ENCODE assay signal across 2 cellular contexts in the genomic region with DNA sequence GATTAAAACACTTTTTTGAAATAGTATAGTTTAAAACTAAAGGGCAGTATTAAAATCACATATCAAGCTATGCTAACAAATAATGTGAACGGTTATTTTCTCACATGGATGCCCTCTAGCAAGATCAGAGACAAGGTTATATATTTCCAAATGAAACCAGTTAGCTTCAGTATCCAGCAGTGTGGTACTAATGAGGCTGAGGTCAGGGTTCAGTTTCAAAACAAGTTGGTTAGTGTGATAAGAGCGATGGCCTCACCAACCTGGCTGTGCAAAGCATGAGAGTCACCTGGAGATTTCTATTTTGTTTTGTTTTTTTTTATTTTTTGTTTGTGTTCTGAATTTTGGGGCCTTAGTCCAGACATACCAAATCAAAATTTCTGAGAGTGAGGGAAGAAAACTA.
A peak's percentile ranks its signal among the peaks of the same experiment; 100 is the strongest.
TF ChIP-seq lines count a peak whose summit lies in the region.

No MANE protein-coding gene starts in this region.

TF ChIP-seq in GM23338, 12 proteins besides CTCF, POLR2A, EP300 and RAD21:
- no peak for TF ChIP-seq EZH2 (IDR thresholded peaks at IDR 0.05; ENCODE audit: low read depth, unreplicated experiment)

TF ChIP-seq in GM12878, 131 proteins besides CTCF, POLR2A, EP300 and RAD21:
- no peak for TF ChIP-seq TBL1XR1 (IDR thresholded peaks at IDR 0.05; ENCODE audit: low read depth, low read length)
- no peak for TF ChIP-seq TCF12 (IDR thresholded peaks at IDR 0.05; ENCODE audit: low read depth, low read length)
- no peak for TF ChIP-seq LARP7 (IDR thresholded peaks at IDR 0.05)
- TF ChIP-seq ZNF274 (IDR thresholded peaks at IDR 0.05; ENCODE audit: insufficient read depth, insufficient read length) = no peak
- no peak for TF ChIP-seq ZNF207 (IDR thresholded peaks at IDR 0.05; ENCODE audit: borderline replicate concordance)
- TF ChIP-seq, protein P1, sequence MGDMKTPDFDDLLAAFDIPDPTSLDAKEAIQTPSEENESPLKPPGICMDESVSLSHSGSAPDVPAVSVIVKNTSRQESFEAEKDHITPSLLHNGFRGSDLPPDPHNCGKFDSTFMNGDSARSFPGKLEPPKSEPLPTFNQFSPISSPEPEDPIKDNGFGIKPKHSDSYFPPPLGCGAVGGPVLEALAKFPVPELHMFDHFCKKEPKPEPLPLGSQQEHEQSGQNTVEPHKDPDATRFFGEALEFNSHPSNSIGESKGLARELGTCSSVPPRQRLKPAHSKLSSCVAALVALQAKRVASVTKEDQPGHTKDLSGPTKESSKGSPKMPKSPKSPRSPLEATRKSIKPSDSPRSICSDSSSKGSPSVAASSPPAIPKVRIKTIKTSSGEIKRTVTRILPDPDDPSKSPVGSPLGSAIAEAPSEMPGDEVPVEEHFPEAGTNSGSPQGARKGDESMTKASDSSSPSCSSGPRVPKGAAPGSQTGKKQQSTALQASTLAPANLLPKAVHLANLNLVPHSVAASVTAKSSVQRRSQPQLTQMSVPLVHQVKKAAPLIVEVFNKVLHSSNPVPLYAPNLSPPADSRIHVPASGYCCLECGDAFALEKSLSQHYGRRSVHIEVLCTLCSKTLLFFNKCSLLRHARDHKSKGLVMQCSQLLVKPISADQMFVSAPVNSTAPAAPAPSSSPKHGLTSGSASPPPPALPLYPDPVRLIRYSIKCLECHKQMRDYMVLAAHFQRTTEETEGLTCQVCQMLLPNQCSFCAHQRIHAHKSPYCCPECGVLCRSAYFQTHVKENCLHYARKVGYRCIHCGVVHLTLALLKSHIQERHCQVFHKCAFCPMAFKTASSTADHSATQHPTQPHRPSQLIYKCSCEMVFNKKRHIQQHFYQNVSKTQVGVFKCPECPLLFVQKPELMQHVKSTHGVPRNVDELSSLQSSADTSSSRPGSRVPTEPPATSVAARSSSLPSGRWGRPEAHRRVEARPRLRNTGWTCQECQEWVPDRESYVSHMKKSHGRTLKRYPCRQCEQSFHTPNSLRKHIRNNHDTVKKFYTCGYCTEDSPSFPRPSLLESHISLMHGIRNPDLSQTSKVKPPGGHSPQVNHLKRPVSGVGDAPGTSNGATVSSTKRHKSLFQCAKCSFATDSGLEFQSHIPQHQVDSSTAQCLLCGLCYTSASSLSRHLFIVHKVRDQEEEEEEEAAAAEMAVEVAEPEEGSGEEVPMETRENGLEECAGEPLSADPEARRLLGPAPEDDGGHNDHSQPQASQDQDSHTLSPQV (IDR thresholded peaks at IDR 0.05) = no peak
- TF ChIP-seq NR2F1 (conservative IDR thresholded peaks at IDR 0.05) = peak; percentile 81
- TF ChIP-seq NR2C1 (IDR thresholded peaks at IDR 0.05) = peak; percentile 31; the same call in 1 of the 2 replicates
- TF ChIP-seq FOXM1 (IDR thresholded peaks at IDR 0.05; ENCODE audit: low read depth, low read length) = no peak
- no peak for TF ChIP-seq RELA (IDR thresholded peaks at IDR 0.05; ENCODE audit: borderline replicate concordance, partially characterized antibody)
- peak; percentile 42 for TF ChIP-seq MTA2 (IDR thresholded peaks at IDR 0.05; ENCODE audit: low read depth)
- TF ChIP-seq, protein P2, sequence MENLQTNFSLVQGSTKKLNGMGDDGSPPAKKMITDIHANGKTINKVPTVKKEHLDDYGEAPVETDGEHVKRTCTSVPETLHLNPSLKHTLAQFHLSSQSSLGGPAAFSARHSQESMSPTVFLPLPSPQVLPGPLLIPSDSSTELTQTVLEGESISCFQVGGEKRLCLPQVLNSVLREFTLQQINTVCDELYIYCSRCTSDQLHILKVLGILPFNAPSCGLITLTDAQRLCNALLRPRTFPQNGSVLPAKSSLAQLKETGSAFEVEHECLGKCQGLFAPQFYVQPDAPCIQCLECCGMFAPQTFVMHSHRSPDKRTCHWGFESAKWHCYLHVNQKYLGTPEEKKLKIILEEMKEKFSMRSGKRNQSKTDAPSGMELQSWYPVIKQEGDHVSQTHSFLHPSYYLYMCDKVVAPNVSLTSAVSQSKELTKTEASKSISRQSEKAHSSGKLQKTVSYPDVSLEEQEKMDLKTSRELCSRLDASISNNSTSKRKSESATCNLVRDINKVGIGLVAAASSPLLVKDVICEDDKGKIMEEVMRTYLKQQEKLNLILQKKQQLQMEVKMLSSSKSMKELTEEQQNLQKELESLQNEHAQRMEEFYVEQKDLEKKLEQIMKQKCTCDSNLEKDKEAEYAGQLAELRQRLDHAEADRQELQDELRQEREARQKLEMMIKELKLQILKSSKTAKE (IDR thresholded peaks at IDR 0.05; ENCODE audit: low read depth, poor library complexity, severe bottlenecking) = no peak
- no peak for TF ChIP-seq POU2F2 (IDR thresholded peaks at IDR 0.05; ENCODE audit: borderline replicate concordance, low read depth, low read length)
- TF ChIP-seq SMARCA5 (IDR thresholded peaks at IDR 0.05) = no peak
- no peak for TF ChIP-seq ATF7 (IDR thresholded peaks at IDR 0.05; ENCODE audit: low read depth)
- TF ChIP-seq IKZF1 (conservative IDR thresholded peaks at IDR 0.05) = no peak
- TF ChIP-seq STAT3 (IDR thresholded peaks at IDR 0.05; ENCODE audit: low read depth, low read length) = no peak
- TF ChIP-seq POLR2AphosphoS5 (IDR thresholded peaks at IDR 0.05; ENCODE audit: low read length) = no peak
- no peak for TF ChIP-seq CBX3 (IDR thresholded peaks at IDR 0.05; ENCODE audit: borderline replicate concordance, low read depth)
- TF ChIP-seq BHLHE40 (IDR thresholded peaks at IDR 0.05; ENCODE audit: borderline replicate concordance in 1 of 2, low read depth in 2 of 2, low read length in 1 of 2) = no peak
